Comparison of ENCODE assay signal across 30 cellular contexts in genomic region chr6:22958677-22959076, GRCh38.
DNase-seq lines count a peak whose midpoint lies in the region; ATAC-seq and TF ChIP-seq lines count a peak whose summit lies in the region.
"Had no signal": no experiment of that assay in that cellular context is flagged by ENCODE, and none has a peak within 500 bp of the region (broad histone marks: within the 10 kb centered on the region; RNA-seq: fewer than 3 reads in every experiment).

No MANE protein-coding gene starts in this region.

- ATAC-seq in activated naive CD8-positive, alpha-beta T cell treated with anti-CD3 and anti-CD28 coated beads, Interleukin-2, amount 50 U/mL, for 24 hours: no peak
- ATAC-seq in HG02571 (IDR thresholded peaks at IDR 0.05; ENCODE audit: unreplicated experiment): peak; percentile 48
- ATAC-seq in HG03432 (IDR thresholded peaks at IDR 0.05; ENCODE audit: unreplicated experiment): peak; percentile 41
- ATAC-seq: activated CD4-positive, CD25-positive, alpha-beta regulatory T cell treated with anti-CD3 and anti-CD28 coated beads, Interleukin-2, amount 50 U/mL, for 24 hours; HCT116; heart right ventricle; lower lobe of right lung; natural killer cell had no signal

- H3K9me3 Mint-ChIP-seq in activated naive CD8-positive, alpha-beta T cell treated with anti-CD3 and anti-CD28 coated beads for 36 hours: peaks cover 13% of the 10 kb centered on the region
- H3K9me3 Mint-ChIP-seq in activated naive CD8-positive, alpha-beta T cell treated with anti-CD3 and anti-CD28 coated beads, Interleukin-2, amount 50 U/mL, for 24 hours: peaks cover 19% of the 10 kb centered on the region

- no peaks in the 10 kb centered on the region for H3K36me3 ChIP-seq in ascending aorta
- H3K36me3 ChIP-seq: esophagus squamous epithelium, heart right ventricle, lower lobe of right lung, SJCRH30, thoracic aorta, uterus had no signal

- H3K4me3 Mint-ChIP-seq in activated naive CD8-positive, alpha-beta T cell treated with anti-CD3 and anti-CD28 coated beads for 36 hours: no peak overlapping the region
- no peak overlapping the region for H3K4me3 Mint-ChIP-seq in activated naive CD8-positive, alpha-beta T cell treated with anti-CD3 and anti-CD28 coated beads, Interleukin-2, amount 50 U/mL, for 24 hours
- H3K4me3 Mint-ChIP-seq: activated CD4-positive, alpha-beta memory T cell treated with anti-CD3 and anti-CD28 coated beads for 36 hours; stimulated activated naive CD8-positive, alpha-beta T cell treated with anti-CD3 and anti-CD28 coated beads, Interleukin-15, Interleukin-2, amounts not matched to agents 100 ng/mL and 50 ng/mL, for 24 hours had no signal

- no peaks in the 10 kb centered on the region for H3K27me3 Mint-ChIP-seq in activated naive CD8-positive, alpha-beta T cell treated with anti-CD3 and anti-CD28 coated beads for 36 hours
- no peaks in the 10 kb centered on the region for H3K27me3 Mint-ChIP-seq in activated naive CD8-positive, alpha-beta T cell treated with anti-CD3 and anti-CD28 coated beads, Interleukin-2, amount 50 U/mL, for 24 hours
- H3K27me3 Mint-ChIP-seq: activated CD4-positive, alpha-beta memory T cell treated with anti-CD3 and anti-CD28 coated beads for 36 hours; CD4-positive, CD25-positive, alpha-beta regulatory T cell; stimulated activated naive CD8-positive, alpha-beta T cell treated with anti-CD3 and anti-CD28 coated beads, Interleukin-15, Interleukin-2, amounts not matched to agents 100 ng/mL and 50 ng/mL, for 24 hours had no signal

- peaks cover 20% of the 10 kb centered on the region for H3K4me1 Mint-ChIP-seq in activated naive CD8-positive, alpha-beta T cell treated with anti-CD3 and anti-CD28 coated beads for 36 hours
- H3K4me1 Mint-ChIP-seq in activated naive CD8-positive, alpha-beta T cell treated with anti-CD3 and anti-CD28 coated beads, Interleukin-2, amount 50 U/mL, for 24 hours: peaks cover 18% of the 10 kb centered on the region

- H3K4me3 ChIP-seq in ascending aorta: no peak overlapping the region
- H3K4me3 ChIP-seq: esophagus squamous epithelium, heart right ventricle, lower lobe of right lung, SJCRH30, thoracic aorta, uterus had no signal

- H3K27ac Mint-ChIP-seq in activated naive CD8-positive, alpha-beta T cell treated with anti-CD3 and anti-CD28 coated beads for 36 hours: peak overlapping the region; percentile 5
- H3K27ac Mint-ChIP-seq in activated naive CD8-positive, alpha-beta T cell treated with anti-CD3 and anti-CD28 coated beads, Interleukin-2, amount 50 U/mL, for 24 hours: no peak overlapping the region
- H3K27ac Mint-ChIP-seq: activated CD4-positive, alpha-beta memory T cell treated with anti-CD3 and anti-CD28 coated beads for 36 hours; activated naive CD8-positive, alpha-beta T cell treated with anti-CD3 and anti-CD28 coated beads, Interleukin-2, amount 10 ng/mL, durations not matched to agents 7 days and 5 days; natural killer cell had no signal

- H3K27ac ChIP-seq in ascending aorta: no peak overlapping the region
- H3K27ac ChIP-seq: esophagus squamous epithelium, heart right ventricle, lower lobe of right lung, SJCRH30, thoracic aorta, uterus had no signal

- H3K4me1 ChIP-seq in ascending aorta: peaks cover 0 to 10% of the 10 kb centered on the region in 2 donors
- H3K4me1 ChIP-seq: lower lobe of right lung, SJCRH30, uterus had no signal

- no peaks in the 10 kb centered on the region for H3K27me3 ChIP-seq in ascending aorta
- H3K27me3 ChIP-seq: esophagus squamous epithelium, heart right ventricle, SJCRH30, uterus had no signal

- H3K9me3 ChIP-seq in ascending aorta: no peaks in the 10 kb centered on the region
- H3K9me3 ChIP-seq: esophagus squamous epithelium, lower lobe of right lung, SJCRH30, thoracic aorta, uterus had no signal

- intact Hi-C loops in ascending aorta (cut with DNase I): no loop called here

- no peak for DNase-seq in activated naive CD8-positive, alpha-beta T cell treated with anti-CD3 and anti-CD28 coated beads for 36 hours
- no peak for DNase-seq in activated naive CD8-positive, alpha-beta T cell treated with anti-CD3 and anti-CD28 coated beads, Interleukin-2, amount 50 U/mL, for 24 hours
- DNase-seq in activated effector memory CD4-positive, alpha-beta T cell treated with Interleukin-2 at 50 U/mL for 16 hours: no peak
- no peak for DNase-seq in OCI-M1 (lab: John Stamatoyannopoulos, UW)
- DNase-seq in ascending aorta (ENCODE audit: low spot score in 2 of 2): no peak
- DNase-seq in SK-N-DZ (ENCODE audit: low spot score): no peak
- DNase-seq: 8988T; activated CD4-positive, alpha-beta memory T cell treated with anti-CD3 and anti-CD28 coated beads for 36 hours; activated CD8-positive, alpha-beta memory T cell treated with anti-CD3 and anti-CD28 coated beads, Interleukin-2, amount 50 U/mL, for 4 hours; activated naive CD8-positive, alpha-beta T cell treated with anti-CD3 and anti-CD28 coated beads, Interleukin-2, amount 10 ng/mL, durations not matched to agents 7 days and 5 days; CD4-positive, CD25-positive, alpha-beta regulatory T cell; central memory CD4-positive, alpha-beta T cell; esophagus squamous epithelium; foreskin melanocyte; heart right ventricle; KG1; lower lobe of right lung; natural killer cell; NCI-H1436; NCI-H2081 treated with DMSO at 0.1 percent for 48 hours; NCI-H226; NCI-H748 treated with DMSO at 0.1 percent for 48 hours; SJCRH30; uterus had no signal

- H3K36me3 Mint-ChIP-seq in activated naive CD8-positive, alpha-beta T cell treated with anti-CD3 and anti-CD28 coated beads for 36 hours: peaks cover 3% of the 10 kb centered on the region
- H3K36me3 Mint-ChIP-seq in activated naive CD8-positive, alpha-beta T cell treated with anti-CD3 and anti-CD28 coated beads, Interleukin-2, amount 50 U/mL, for 24 hours (ENCODE audit: low read depth): no peaks in the 10 kb centered on the region
- H3K36me3 Mint-ChIP-seq: activated CD4-positive, alpha-beta memory T cell treated with anti-CD3 and anti-CD28 coated beads for 36 hours; CD4-positive, CD25-positive, alpha-beta regulatory T cell; natural killer cell had no signal

- no peak for TF ChIP-seq CTCF in ascending aorta (IDR thresholded peaks at IDR 0.05)
